16 cellular contexts compared by ENCODE assay signal in the genomic region with DNA sequence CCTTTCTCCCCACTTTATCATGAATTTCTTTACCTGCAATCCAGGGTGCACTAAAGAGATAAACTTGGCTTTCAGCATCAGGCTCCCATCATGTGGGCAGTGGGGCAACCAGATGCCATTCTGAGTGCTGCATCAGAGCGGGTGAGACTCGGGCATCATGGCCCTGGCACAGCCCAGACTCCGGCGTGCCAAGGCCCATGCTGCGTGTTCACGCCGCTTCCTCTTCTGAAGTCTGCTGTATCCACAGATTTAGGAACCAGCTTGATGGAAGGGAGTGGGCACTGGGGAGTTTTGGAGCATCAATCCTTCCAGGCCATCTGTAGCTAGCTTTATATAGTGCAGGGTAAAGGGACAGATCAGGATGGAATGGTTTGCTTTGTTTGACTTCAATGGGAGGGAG. TPM values are rescaled to one million over a fixed set of nuclear protein-coding genes. Genes with fewer than 3 reads are reported as not detected.
DNase-seq lines count a peak whose midpoint lies in the region; ATAC-seq, FAIRE-seq and TF ChIP-seq lines count a peak whose summit lies in the region.
"Had no signal": no experiment of that assay in that cellular context is flagged by ENCODE, and none has a peak within 500 bp of the region (broad histone marks: within the 10 kb centered on the region; RNA-seq: fewer than 3 reads in every experiment).

No MANE protein-coding gene starts in this region.

- no peaks in the 10 kb centered on the region for H3K9me3 ChIP-seq in osteoblast (ENCODE audit: low read depth, low read length)
- H3K9me3 ChIP-seq: BLaER1 treated with 17β-estradiol and CSF1 and Interleukin-3, amounts not matched to agents 10 nM and 100 nM had no signal

- H3K36me3 ChIP-seq in osteoblast (ENCODE audit: insufficient read depth, low read length), result no peaks in the 10 kb centered on the region
- H3K36me3 ChIP-seq: BLaER1 treated with 17β-estradiol and CSF1 and Interleukin-3, amounts not matched to agents 10 nM and 100 nM had no signal

- H3K4me1 ChIP-seq in osteoblast (ENCODE audit: insufficient read depth, low read length), result no peaks in the 10 kb centered on the region

- TF ChIP-seq POLR2A in GM12891 (IDR thresholded peaks at IDR 0.05; ENCODE audit: low read depth, low read length), result no peak

- no peak for FAIRE-seq in GM12891 (lab: Jason Lieb, UNC)
- FAIRE-seq: GM12878 had no signal

- no peak for ATAC-seq in HG03280 (IDR thresholded peaks at IDR 0.05; ENCODE audit: unreplicated experiment)
- ATAC-seq in HG02970 (IDR thresholded peaks at IDR 0.05; ENCODE audit: low FRiP score, unreplicated experiment), result no peak
- ATAC-seq: GM12878 had no signal

- no peaks in the 10 kb centered on the region for H4K20me1 ChIP-seq in osteoblast (ENCODE audit: insufficient read depth, low read length)
- H4K20me1 ChIP-seq: BLaER1 treated with 17β-estradiol and CSF1 and Interleukin-3, amounts not matched to agents 10 nM and 100 nM had no signal

- H2AFZ ChIP-seq in osteoblast (ENCODE audit: low read length), result no peak overlapping the region

- no peak overlapping the region for H3K4me3 ChIP-seq in osteoblast (ENCODE audit: insufficient read depth, low read length)
- H3K4me3 ChIP-seq: BLaER1 treated with 17β-estradiol and CSF1 and Interleukin-3, amounts not matched to agents 10 nM and 100 nM; GM12878 had no signal

- peak; percentile 14 for DNase-seq in Ammon's horn (ENCODE audit: low spot score)
- DNase-seq in NCI-H446 (lab: John Stamatoyannopoulos, UW), result peak; percentile 85 to 90
- DNase-seq in cerebellar nuclear complex (lab: John Stamatoyannopoulos, UW), result peak; percentile 76 to 82
- peak; percentile 60 for DNase-seq in osteoblast (ENCODE audit: insufficient read length, low spot score, missing footprints)
- DNase-seq in GM12891 (ENCODE audit: insufficient read length, low spot score), result no peak
- DNase-seq in activated gamma-delta T cell (lab: John Stamatoyannopoulos, UW), result no peak
- DNase-seq: AML-193; CD4-positive, CD25-positive, alpha-beta regulatory T cell; DMS53; HCEC 1CT had no signal

- no peak overlapping the region for H3K27ac ChIP-seq in osteoblast (ENCODE audit: low read depth, low read length)
- H3K27ac ChIP-seq: 22Rv1; BLaER1 treated with 17β-estradiol and CSF1 and Interleukin-3, amounts not matched to agents 10 nM and 100 nM; KMS-11 had no signal

- no peak overlapping the region for H3K4me2 ChIP-seq in osteoblast (ENCODE audit: insufficient read depth, low read length)
- H3K4me2 ChIP-seq: BLaER1 treated with 17β-estradiol and CSF1 and Interleukin-3, amounts not matched to agents 10 nM and 100 nM; KMS-11 had no signal

- no peaks in the 10 kb centered on the region for H3K27me3 ChIP-seq in osteoblast (ENCODE audit: insufficient read depth, low read length)
- H3K27me3 ChIP-seq: BLaER1 treated with 17β-estradiol and CSF1 and Interleukin-3, amounts not matched to agents 10 nM and 100 nM had no signal

- no peak for TF ChIP-seq CTCF in osteoblast (IDR thresholded peaks at IDR 0.05; ENCODE audit: extremely low read depth, low read depth, low read length)

- no peaks in the 10 kb centered on the region for H3K79me2 ChIP-seq in osteoblast (ENCODE audit: insufficient read depth, low read length)

TF ChIP-seq in GM12891, 5 proteins besides CTCF, POLR2A, EP300 and RAD21:
- TF ChIP-seq SPI1 (IDR thresholded peaks at IDR 0.05; ENCODE audit: low read depth, low read length), result no peak
- TF ChIP-seq POLR2AphosphoS5 (IDR thresholded peaks at IDR 0.05; ENCODE audit: low read depth, low read length), result no peak
- TF ChIP-seq TAF1 (IDR thresholded peaks at IDR 0.05; ENCODE audit: low read depth, low read length), result no peak
- no peak for TF ChIP-seq PAX5 (IDR thresholded peaks at IDR 0.05; ENCODE audit: insufficient read depth, low read length, severe bottlenecking)
- no peak for TF ChIP-seq POU2F2 (IDR thresholded peaks at IDR 0.05; ENCODE audit: low read depth, low read length)
TF ChIP-seq in GM12891: peak in this region for 0.

RNA-seq across cellular contexts. Expression of a gene that starts 36.0 kb away (rescaled TPM):
- 2.7 and 3.3 TPM in 2 replicates for total RNA-seq in osteoblast
- polyA plus RNA-seq in GM12891 (2012; ENCODE audit: low read depth, missing spikeins), result 0.26 TPM

Comparison
In these comparisons a context has a peak if more than half of its experiments do, and no peak if none do; other contexts are left out.
1. DNase-seq: peak in Ammon's horn (single experiment), NCI-H446 (2 of 2), cerebellar nuclear complex (2 of 2) and osteoblast (single experiment); none in GM12891 (single experiment) and activated gamma-delta T cell (single experiment).